In the genomic region with DNA sequence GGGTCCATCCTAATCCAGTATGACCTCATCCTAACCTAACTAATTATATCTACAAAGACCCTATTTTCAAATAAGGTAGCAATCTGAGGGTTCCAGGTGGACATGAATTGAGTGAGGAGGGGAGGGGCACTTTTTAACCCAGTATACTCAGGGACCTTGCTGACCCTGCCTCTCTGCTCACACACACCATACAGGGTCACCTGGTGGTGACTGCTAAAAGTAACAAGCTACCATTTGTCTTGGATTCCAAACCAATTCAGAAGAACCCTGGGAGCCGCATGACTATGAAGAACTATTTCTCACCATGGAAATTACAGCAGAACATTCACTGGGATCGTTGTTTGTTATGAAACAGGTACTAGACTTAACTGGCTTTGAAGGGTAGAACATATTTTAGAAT, we compare ENCODE assay signal across 1 cellular context.
TF ChIP-seq lines count a peak whose summit lies in the region.

No MANE protein-coding gene starts in this region.

TF ChIP-seq in H1, 55 proteins besides CTCF, POLR2A, EP300 and RAD21:
- TF ChIP-seq TEAD4 (IDR thresholded peaks at IDR 0.05; ENCODE audit: low read depth, low read length) (no peak), POU5F1 (IDR thresholded peaks at IDR 0.05; ENCODE audit: low read depth, low read length) (no peak), RXRA (IDR thresholded peaks at IDR 0.05; ENCODE audit: insufficient read depth, low read depth, low read length) (no peak), ZNF274 (IDR thresholded peaks at IDR 0.05; ENCODE audit: borderline replicate concordance, extremely low read depth, low read length) (no peak), JUN (IDR thresholded peaks at IDR 0.05; ENCODE audit: low read depth, low read length) (no peak), SP1 (IDR thresholded peaks at IDR 0.05; ENCODE audit: low read depth, low read length) (no peak), CBX5 (IDR thresholded peaks at IDR 0.05; ENCODE audit: low read depth, low read length) (no peak), RFX5 (IDR thresholded peaks at IDR 0.05; ENCODE audit: borderline replicate concordance, low read depth, low read length) (no peak), YY1 (IDR thresholded peaks at IDR 0.05; ENCODE audit: low read depth, low read length) (no peak), FOSL1 (IDR thresholded peaks at IDR 0.05; ENCODE audit: insufficient read depth, low read depth, low read length) (no peak), KDM4A (IDR thresholded peaks at IDR 0.05; ENCODE audit: low read depth, low read length, severe bottlenecking) (no peak), CHD1 (IDR thresholded peaks at IDR 0.05; ENCODE audit: low read depth, low read length) (no peak), MAFK (IDR thresholded peaks at IDR 0.05; ENCODE audit: low read depth, low read length) (no peak), ASH2L (IDR thresholded peaks at IDR 0.05; ENCODE audit: low read length) (no peak), SIN3A (conservative IDR thresholded peaks at IDR 0.05 in 1 of 2, IDR thresholded peaks at IDR 0.05 in 1 of 2; ENCODE audit: low read depth in 1 of 2, low read length in 2 of 2) (no peak), SIRT6 (IDR thresholded peaks at IDR 0.05; ENCODE audit: low read length) (no peak)
- TF ChIP-seq, protein P1, sequence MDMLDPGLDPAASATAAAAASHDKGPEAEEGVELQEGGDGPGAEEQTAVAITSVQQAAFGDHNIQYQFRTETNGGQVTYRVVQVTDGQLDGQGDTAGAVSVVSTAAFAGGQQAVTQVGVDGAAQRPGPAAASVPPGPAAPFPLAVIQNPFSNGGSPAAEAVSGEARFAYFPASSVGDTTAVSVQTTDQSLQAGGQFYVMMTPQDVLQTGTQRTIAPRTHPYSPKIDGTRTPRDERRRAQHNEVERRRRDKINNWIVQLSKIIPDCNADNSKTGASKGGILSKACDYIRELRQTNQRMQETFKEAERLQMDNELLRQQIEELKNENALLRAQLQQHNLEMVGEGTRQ (IDR thresholded peaks at IDR 0.05; ENCODE audit: low read length), result no peak
- TF ChIP-seq, protein P2, sequence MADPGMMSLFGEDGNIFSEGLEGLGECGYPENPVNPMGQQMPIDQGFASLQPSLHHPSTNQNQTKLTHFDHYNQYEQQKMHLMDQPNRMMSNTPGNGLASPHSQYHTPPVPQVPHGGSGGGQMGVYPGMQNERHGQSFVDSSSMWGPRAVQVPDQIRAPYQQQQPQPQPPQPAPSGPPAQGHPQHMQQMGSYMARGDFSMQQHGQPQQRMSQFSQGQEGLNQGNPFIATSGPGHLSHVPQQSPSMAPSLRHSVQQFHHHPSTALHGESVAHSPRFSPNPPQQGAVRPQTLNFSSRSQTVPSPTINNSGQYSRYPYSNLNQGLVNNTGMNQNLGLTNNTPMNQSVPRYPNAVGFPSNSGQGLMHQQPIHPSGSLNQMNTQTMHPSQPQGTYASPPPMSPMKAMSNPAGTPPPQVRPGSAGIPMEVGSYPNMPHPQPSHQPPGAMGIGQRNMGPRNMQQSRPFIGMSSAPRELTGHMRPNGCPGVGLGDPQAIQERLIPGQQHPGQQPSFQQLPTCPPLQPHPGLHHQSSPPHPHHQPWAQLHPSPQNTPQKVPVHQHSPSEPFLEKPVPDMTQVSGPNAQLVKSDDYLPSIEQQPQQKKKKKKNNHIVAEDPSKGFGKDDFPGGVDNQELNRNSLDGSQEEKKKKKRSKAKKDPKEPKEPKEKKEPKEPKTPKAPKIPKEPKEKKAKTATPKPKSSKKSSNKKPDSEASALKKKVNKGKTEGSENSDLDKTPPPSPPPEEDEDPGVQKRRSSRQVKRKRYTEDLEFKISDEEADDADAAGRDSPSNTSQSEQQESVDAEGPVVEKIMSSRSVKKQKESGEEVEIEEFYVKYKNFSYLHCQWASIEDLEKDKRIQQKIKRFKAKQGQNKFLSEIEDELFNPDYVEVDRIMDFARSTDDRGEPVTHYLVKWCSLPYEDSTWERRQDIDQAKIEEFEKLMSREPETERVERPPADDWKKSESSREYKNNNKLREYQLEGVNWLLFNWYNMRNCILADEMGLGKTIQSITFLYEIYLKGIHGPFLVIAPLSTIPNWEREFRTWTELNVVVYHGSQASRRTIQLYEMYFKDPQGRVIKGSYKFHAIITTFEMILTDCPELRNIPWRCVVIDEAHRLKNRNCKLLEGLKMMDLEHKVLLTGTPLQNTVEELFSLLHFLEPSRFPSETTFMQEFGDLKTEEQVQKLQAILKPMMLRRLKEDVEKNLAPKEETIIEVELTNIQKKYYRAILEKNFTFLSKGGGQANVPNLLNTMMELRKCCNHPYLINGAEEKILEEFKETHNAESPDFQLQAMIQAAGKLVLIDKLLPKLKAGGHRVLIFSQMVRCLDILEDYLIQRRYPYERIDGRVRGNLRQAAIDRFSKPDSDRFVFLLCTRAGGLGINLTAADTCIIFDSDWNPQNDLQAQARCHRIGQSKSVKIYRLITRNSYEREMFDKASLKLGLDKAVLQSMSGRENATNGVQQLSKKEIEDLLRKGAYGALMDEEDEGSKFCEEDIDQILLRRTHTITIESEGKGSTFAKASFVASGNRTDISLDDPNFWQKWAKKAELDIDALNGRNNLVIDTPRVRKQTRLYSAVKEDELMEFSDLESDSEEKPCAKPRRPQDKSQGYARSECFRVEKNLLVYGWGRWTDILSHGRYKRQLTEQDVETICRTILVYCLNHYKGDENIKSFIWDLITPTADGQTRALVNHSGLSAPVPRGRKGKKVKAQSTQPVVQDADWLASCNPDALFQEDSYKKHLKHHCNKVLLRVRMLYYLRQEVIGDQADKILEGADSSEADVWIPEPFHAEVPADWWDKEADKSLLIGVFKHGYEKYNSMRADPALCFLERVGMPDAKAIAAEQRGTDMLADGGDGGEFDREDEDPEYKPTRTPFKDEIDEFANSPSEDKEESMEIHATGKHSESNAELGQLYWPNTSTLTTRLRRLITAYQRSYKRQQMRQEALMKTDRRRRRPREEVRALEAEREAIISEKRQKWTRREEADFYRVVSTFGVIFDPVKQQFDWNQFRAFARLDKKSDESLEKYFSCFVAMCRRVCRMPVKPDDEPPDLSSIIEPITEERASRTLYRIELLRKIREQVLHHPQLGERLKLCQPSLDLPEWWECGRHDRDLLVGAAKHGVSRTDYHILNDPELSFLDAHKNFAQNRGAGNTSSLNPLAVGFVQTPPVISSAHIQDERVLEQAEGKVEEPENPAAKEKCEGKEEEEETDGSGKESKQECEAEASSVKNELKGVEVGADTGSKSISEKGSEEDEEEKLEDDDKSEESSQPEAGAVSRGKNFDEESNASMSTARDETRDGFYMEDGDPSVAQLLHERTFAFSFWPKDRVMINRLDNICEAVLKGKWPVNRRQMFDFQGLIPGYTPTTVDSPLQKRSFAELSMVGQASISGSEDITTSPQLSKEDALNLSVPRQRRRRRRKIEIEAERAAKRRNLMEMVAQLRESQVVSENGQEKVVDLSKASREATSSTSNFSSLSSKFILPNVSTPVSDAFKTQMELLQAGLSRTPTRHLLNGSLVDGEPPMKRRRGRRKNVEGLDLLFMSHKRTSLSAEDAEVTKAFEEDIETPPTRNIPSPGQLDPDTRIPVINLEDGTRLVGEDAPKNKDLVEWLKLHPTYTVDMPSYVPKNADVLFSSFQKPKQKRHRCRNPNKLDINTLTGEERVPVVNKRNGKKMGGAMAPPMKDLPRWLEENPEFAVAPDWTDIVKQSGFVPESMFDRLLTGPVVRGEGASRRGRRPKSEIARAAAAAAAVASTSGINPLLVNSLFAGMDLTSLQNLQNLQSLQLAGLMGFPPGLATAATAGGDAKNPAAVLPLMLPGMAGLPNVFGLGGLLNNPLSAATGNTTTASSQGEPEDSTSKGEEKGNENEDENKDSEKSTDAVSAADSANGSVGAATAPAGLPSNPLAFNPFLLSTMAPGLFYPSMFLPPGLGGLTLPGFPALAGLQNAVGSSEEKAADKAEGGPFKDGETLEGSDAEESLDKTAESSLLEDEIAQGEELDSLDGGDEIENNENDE (IDR thresholded peaks at IDR 0.05; ENCODE audit: insufficient replicate concordance, low read length), result no peak
- TF ChIP-seq, protein P3, sequence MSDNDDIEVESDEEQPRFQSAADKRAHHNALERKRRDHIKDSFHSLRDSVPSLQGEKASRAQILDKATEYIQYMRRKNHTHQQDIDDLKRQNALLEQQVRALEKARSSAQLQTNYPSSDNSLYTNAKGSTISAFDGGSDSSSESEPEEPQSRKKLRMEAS (IDR thresholded peaks at IDR 0.05), result no peak
